In genomic region chr13:34303346-34303745, GRCh38 we compare ENCODE assay signal across 21 cellular contexts.
"Had no signal": no experiment of that assay in that cellular context is flagged by ENCODE, and none has a peak within 500 bp of the region (broad histone marks: within the 10 kb centered on the region; RNA-seq: fewer than 3 reads in every experiment).

No MANE protein-coding gene starts in this region.

- H3K36me3 ChIP-seq: heart left ventricle, left ventricle myocardium inferior, lower lobe of right lung, neural progenitor cell, pancreas, tibial artery, upper lobe of left lung, uterus had no signal

- FAIRE-seq: endometrium, frontal cortex, islet of Langerhans, pancreas, small intestine had no signal

- H3K4me2 ChIP-seq: neural progenitor cell had no signal

- H3K27me3 ChIP-seq: heart left ventricle, neural progenitor cell, pancreas, tibial artery, upper lobe of left lung, uterus had no signal

- H3K4me3 ChIP-seq: heart left ventricle, left ventricle myocardium inferior, lower lobe of right lung, neural progenitor cell, pancreas, tibial artery, upper lobe of left lung, uterus had no signal

- H3K9me3 ChIP-seq: lower lobe of right lung, pancreas, upper lobe of left lung, uterus had no signal

- H3K27ac ChIP-seq: heart left ventricle, left ventricle myocardium inferior, lower lobe of right lung, neural progenitor cell, pancreas, tibial artery, upper lobe of left lung, uterus had no signal

- H3K4me1 ChIP-seq: left ventricle myocardium inferior, neural progenitor cell, upper lobe of left lung, uterus had no signal

- DNase-seq: effector memory CD4-positive, alpha-beta T cell; heart left ventricle; hypothalamus; left ventricle myocardium inferior; lower lobe of right lung; mesenchymal stem cell; midbrain; nucleus accumbens; pancreas; right cardiac atrium; small intestine; stimulated activated CD4-positive, alpha-beta T cell treated with anti-CD3 and anti-CD28 coated beads, Interleukin-12 subunit alpha, Interleukin-12 subunit beta, amount 100 ng/mL, for 4 hours; stimulated activated naive CD4-positive, alpha-beta T cell treated with Interleukin-2 at 50 U/mL for 16 hours; tibial artery; upper lobe of left lung; uterus had no signal

- H2AFZ ChIP-seq: neural progenitor cell had no signal

- ATAC-seq: heart left ventricle; lower lobe of right lung; natural killer cell treated with Interleukin-12 subunit alpha and Interleukin-12 subunit beta and Interleukin-15 and Interleukin-18, amount 100 ng/mL, for 72 hours; pancreas; right cardiac atrium had no signal
